ENCODE assay signal across 13 cellular contexts in the genomic region with DNA sequence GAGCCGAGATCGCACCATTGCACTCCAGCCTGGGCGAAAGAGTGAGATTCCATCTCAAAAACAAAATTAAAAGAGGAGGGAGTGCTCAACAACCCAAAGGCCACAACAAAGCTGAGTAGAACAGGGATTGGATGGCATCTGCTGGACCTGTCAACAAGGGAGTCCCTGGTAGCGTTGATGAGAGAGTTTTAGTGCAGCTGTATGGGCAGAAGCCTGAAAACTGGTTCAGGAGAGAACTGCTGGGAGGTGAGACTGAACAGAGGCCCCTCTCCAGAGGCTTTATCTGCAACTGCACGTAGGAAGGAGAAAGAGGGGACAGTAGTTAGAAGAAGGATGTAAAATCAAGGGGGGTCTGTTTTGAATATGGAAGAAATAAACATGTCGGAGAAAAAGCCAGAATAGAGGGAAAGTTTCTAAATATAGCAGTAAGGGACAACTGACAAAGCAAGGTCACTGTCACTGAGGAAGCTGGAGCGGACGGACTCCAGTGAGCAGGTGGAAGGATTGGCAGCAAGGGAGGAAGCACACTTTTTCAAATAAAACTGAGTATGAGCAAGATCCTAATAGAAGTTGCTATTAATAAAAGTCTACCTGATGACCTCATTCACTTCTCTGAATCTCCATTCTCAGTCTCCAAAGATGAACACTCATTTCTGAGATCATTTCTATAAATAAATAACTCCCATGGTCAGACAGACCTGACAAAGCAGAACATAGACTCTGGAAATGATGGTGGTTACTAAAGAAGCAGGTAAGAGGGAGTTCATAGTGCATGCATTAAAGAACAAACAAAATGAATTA. TPM values are rescaled to one million over a fixed set of nuclear protein-coding genes. Genes with fewer than 3 reads are reported as not detected.
DNase-seq lines count a peak whose midpoint lies in the region; ATAC-seq and TF ChIP-seq lines count a peak whose summit lies in the region.
"Had no signal": no experiment of that assay in that cellular context is flagged by ENCODE, and none has a peak within 500 bp of the region (broad histone marks: within the 10 kb centered on the region; RNA-seq: fewer than 3 reads in every experiment).

No MANE protein-coding gene starts in this region.

- H3K79me2 ChIP-seq in mammary epithelial cell (ENCODE audit: insufficient read depth, low read length): no peaks in the 10 kb centered on the region

- no peak for ATAC-seq in memory B cell (ENCODE audit: low read depth)
- ATAC-seq in gastroesophageal sphincter: no peak
- no peak for ATAC-seq in GM18511 (IDR thresholded peaks at IDR 0.05; ENCODE audit: unreplicated experiment)
- ATAC-seq: Panc1 had no signal

- H3K36me3 ChIP-seq in mammary epithelial cell (ENCODE audit: insufficient read depth, low read length) (peaks cover 2% of the 10 kb centered on the region), gastroesophageal sphincter (peaks cover 0 to 36% of the 10 kb centered on the region in 2 donors)

- peaks cover 5% of the 10 kb centered on the region for H3K4me1 Mint-ChIP-seq in CD14-positive monocyte
- no peaks in the 10 kb centered on the region for H3K4me1 Mint-ChIP-seq in memory B cell

- DNase-seq in CD14-positive monocyte (ENCODE audit: low spot score) (no peak), GM19238 (ENCODE audit: insufficient read length, low spot score) (peak; percentile 8), mammary epithelial cell (peak; percentile 12), memory B cell (ENCODE audit: low spot score in 2 of 2) (no peak), NCI-H510A (lab: John Stamatoyannopoulos, UW) (no peak), HuH-7.5 (ENCODE audit: low spot score) (no peak)
- DNase-seq: NCI-H345, transverse colon, WERI-Rb-1 had no signal

- intact Hi-C loops in CD14-positive monocyte (cut with micrococcal nuclease) (no loop called here), mammary epithelial cell (cut with micrococcal nuclease) (no loop called here)

- CTCF ChIA-PET in mammary epithelial cell (lab: Charles Lee; ENCODE audit: low non-redundant PET): no interaction called here

- H3K9me3 Mint-ChIP-seq in CD14-positive monocyte (peaks cover 0 to 10% (median 0%) of the 10 kb centered on the region in 7 donors), memory B cell (peaks cover 2% of the 10 kb centered on the region)

- TF ChIP-seq CTCF in CD14-positive monocyte (IDR thresholded peaks at IDR 0.05) (no peak), mammary epithelial cell (conservative IDR thresholded peaks at IDR 0.05 in 1 of 2, IDR thresholded peaks at IDR 0.05 in 1 of 2; ENCODE audit: extremely low read depth in 1 of 2, insufficient read depth in 1 of 2, low read depth in 1 of 2, low read length in 2 of 2) (no peak), gastroesophageal sphincter (IDR thresholded peaks at IDR 0.05) (no peak)

- dilution Hi-C loops in mammary epithelial cell (cut with HindIII; ENCODE audit: low sequenced_read_pairs): no loop called here

- in situ Hi-C loops in mammary epithelial cell (cut with MboI; ENCODE audit: low sequenced_read_pairs in 2 of 2): no loop called here

- no peak overlapping the region for H3K4me3 ChIP-seq in mammary epithelial cell (replicated peaks in 1 of 3; ENCODE audit: insufficient read depth in 1 of 3, low read depth in 2 of 3, low read length in 3 of 3)
- no peak overlapping the region for H3K4me3 ChIP-seq in gastroesophageal sphincter
- H3K4me3 ChIP-seq: coronary artery, transverse colon had no signal

- H3K4me2 ChIP-seq in mammary epithelial cell (ENCODE audit: insufficient read depth, low read depth, low read length): no peak overlapping the region

- no peak for TF ChIP-seq POLR2A in gastroesophageal sphincter (IDR thresholded peaks at IDR 0.05)

- BruUV-seq in mammary epithelial cell (replicated peaks; lab: Mats Ljungman, UMichigan): no TSS peak

- no peak for TF ChIP-seq EP300 in gastroesophageal sphincter (IDR thresholded peaks at IDR 0.05)

- no peak overlapping the region for H3K4me3 Mint-ChIP-seq in CD14-positive monocyte
- H3K4me3 Mint-ChIP-seq in memory B cell: no peak overlapping the region

- H3K36me3 Mint-ChIP-seq in CD14-positive monocyte (peaks cover 30 to 52% of the 10 kb centered on the region in 2 donors), memory B cell (peaks cover 22% of the 10 kb centered on the region)

- no peaks in the 10 kb centered on the region for H4K20me1 ChIP-seq in mammary epithelial cell (ENCODE audit: insufficient read depth, low read length)

- H2AFZ ChIP-seq in mammary epithelial cell (ENCODE audit: low read depth, low read length): no peak overlapping the region

- 97% methylated on average over 8 of the region's 8 CpGs for WGBS in mammary epithelial cell (ENCODE audit: low coverage, missing lambda C conversion rate)
- WGBS in gastroesophageal sphincter (ENCODE audit: low coverage in 1 of 2), 2 donors: 75 to 78% methylated on average over 5 to 8 of the region's 8 CpGs

- peak overlapping the region in 5 of 7 donors; percentile 5 to 36 (median 19) for H3K27ac Mint-ChIP-seq in CD14-positive monocyte
- H3K27ac Mint-ChIP-seq in memory B cell: peak overlapping the region; percentile 60

- H3K9me3 ChIP-seq in mammary epithelial cell (replicated peaks; ENCODE audit: insufficient read depth, low read length) (no peaks in the 10 kb centered on the region), gastroesophageal sphincter (no peaks in the 10 kb centered on the region)
- H3K9me3 ChIP-seq: transverse colon had no signal

- H3K27me3 Mint-ChIP-seq in CD14-positive monocyte (ENCODE audit: low read depth in 3 of 3) (peaks cover 0 to 2% (median 0%) of the 10 kb centered on the region in 3 donors), memory B cell (no peaks in the 10 kb centered on the region)

- H3K27ac ChIP-seq in mammary epithelial cell (ENCODE audit: insufficient read depth, low read depth, low read length) (no peak overlapping the region), gastroesophageal sphincter (peak overlapping the region in 1 of 4 donors; percentile 4)
- H3K27ac ChIP-seq: coronary artery, transverse colon, WERI-Rb-1 had no signal

- H3K4me1 ChIP-seq in mammary epithelial cell (ENCODE audit: insufficient read depth, low read length) (no peaks in the 10 kb centered on the region), gastroesophageal sphincter (no peaks in the 10 kb centered on the region)
- H3K4me1 ChIP-seq: transverse colon had no signal

- H3K27me3 ChIP-seq in mammary epithelial cell (ENCODE audit: insufficient read depth, low read length) (no peaks in the 10 kb centered on the region), gastroesophageal sphincter (no peaks in the 10 kb centered on the region)
- H3K27me3 ChIP-seq: transverse colon had no signal

- no peak overlapping the region for H3K9ac ChIP-seq in mammary epithelial cell (ENCODE audit: insufficient read depth, low read length)

RNA-seq across cellular contexts. Expression of a gene that starts 11.8 kb away (rescaled TPM):
- polyA plus RNA-seq in CD14-positive monocyte: 10 to 100 TPM; 21.5 to 21.9 TPM
- 10 to 100 TPM; 20.3 to 33.8 TPM for total RNA-seq in mammary epithelial cell
- 29.7 TPM for polyA plus RNA-seq in mammary epithelial cell
- polyA minus RNA-seq in mammary epithelial cell: 41.6 TPM
- 10 to 100 TPM; 17.2 to 29.3 (median 19.4) TPM for total RNA-seq in gastroesophageal sphincter

Comparison
In these comparisons a context has a peak if more than half of its experiments do, and no peak if none do; other contexts are left out.
1. DNase-seq: peak in GM19238 (single experiment) and mammary epithelial cell (single experiment); none in CD14-positive monocyte (single experiment), memory B cell (0 of 2), NCI-H510A (single experiment) and HuH-7.5 (single experiment).